Comparison of ENCODE assay signal across 2 cellular contexts in genomic region chr4:29278580-29278979, GRCh38.
TF ChIP-seq lines count a peak whose summit lies in the region.

No MANE protein-coding gene starts in this region.

TF ChIP-seq in GM23338, 12 proteins besides CTCF, POLR2A, EP300 and RAD21 (continued from another document):
- TF ChIP-seq ZNF462 (CRISPR knock-in tag; IDR thresholded peaks at IDR 0.05) (no peak), REST (IDR thresholded peaks at IDR 0.05; ENCODE audit: unreplicated experiment) (no peak), EZH2 (IDR thresholded peaks at IDR 0.05; ENCODE audit: low read depth, unreplicated experiment) (no peak), STAT1 (IDR thresholded peaks at IDR 0.05; ENCODE audit: unreplicated experiment) (no peak), JUNB (IDR thresholded peaks at IDR 0.05; ENCODE audit: unreplicated experiment) (no peak), EZH2phosphoT487 (IDR thresholded peaks at IDR 0.05; ENCODE audit: unreplicated experiment) (no peak), ZNF114 (CRISPR knock-in tag; IDR thresholded peaks at IDR 0.05) (no peak), NANOG (IDR thresholded peaks at IDR 0.05; ENCODE audit: borderline replicate concordance) (no peak), POLR2AphosphoS5 (IDR thresholded peaks at IDR 0.05; ENCODE audit: low read depth) (no peak)
TF ChIP-seq in GM23338: peak in this region for 0.

TF ChIP-seq in SK-N-SH, 30 proteins besides CTCF, POLR2A, EP300 and RAD21 (continued from another document):
- TF ChIP-seq, protein P1, sequence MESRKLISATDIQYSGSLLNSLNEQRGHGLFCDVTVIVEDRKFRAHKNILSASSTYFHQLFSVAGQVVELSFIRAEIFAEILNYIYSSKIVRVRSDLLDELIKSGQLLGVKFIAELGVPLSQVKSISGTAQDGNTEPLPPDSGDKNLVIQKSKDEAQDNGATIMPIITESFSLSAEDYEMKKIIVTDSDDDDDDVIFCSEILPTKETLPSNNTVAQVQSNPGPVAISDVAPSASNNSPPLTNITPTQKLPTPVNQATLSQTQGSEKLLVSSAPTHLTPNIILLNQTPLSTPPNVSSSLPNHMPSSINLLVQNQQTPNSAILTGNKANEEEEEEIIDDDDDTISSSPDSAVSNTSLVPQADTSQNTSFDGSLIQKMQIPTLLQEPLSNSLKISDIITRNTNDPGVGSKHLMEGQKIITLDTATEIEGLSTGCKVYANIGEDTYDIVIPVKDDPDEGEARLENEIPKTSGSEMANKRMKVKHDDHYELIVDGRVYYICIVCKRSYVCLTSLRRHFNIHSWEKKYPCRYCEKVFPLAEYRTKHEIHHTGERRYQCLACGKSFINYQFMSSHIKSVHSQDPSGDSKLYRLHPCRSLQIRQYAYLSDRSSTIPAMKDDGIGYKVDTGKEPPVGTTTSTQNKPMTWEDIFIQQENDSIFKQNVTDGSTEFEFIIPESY (IDR thresholded peaks at IDR 0.05; ENCODE audit: borderline replicate concordance, low read depth) = no peak
- no peak for TF ChIP-seq USF1 (IDR thresholded peaks at IDR 0.05; ENCODE audit: borderline replicate concordance, low read depth)
- no peak for TF ChIP-seq FOXJ3 (CRISPR knock-in tag; IDR thresholded peaks at IDR 0.05)
- no peak for TF ChIP-seq EZH2phosphoT487 (IDR thresholded peaks at IDR 0.05; ENCODE audit: borderline replicate concordance, low read depth)
- TF ChIP-seq, protein P2, sequence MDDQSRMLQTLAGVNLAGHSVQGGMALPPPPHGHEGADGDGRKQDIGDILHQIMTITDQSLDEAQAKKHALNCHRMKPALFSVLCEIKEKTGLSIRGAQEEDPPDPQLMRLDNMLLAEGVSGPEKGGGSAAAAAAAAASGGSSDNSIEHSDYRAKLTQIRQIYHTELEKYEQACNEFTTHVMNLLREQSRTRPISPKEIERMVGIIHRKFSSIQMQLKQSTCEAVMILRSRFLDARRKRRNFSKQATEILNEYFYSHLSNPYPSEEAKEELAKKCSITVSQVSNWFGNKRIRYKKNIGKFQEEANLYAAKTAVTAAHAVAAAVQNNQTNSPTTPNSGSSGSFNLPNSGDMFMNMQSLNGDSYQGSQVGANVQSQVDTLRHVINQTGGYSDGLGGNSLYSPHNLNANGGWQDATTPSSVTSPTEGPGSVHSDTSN (IDR thresholded peaks at IDR 0.05) = peak; percentile 29; the same call in 1 of the 2 replicates
- no peak for TF ChIP-seq MEF2A (IDR thresholded peaks at IDR 0.05; ENCODE audit: borderline replicate concordance, low read depth)
- no peak for TF ChIP-seq TAF1 (IDR thresholded peaks at IDR 0.05; ENCODE audit: borderline replicate concordance, low read depth, low read length)
- TF ChIP-seq TCF12 (IDR thresholded peaks at IDR 0.05) = peak; percentile 57
- no peak for TF ChIP-seq MXI1 (IDR thresholded peaks at IDR 0.05; ENCODE audit: low read depth, low read length)
- TF ChIP-seq GABPA (IDR thresholded peaks at IDR 0.05; ENCODE audit: low read depth) = no peak; the same call in 1 of the 2 replicates
- TF ChIP-seq SIN3A (IDR thresholded peaks at IDR 0.05; ENCODE audit: borderline replicate concordance, low read depth, low read length) = no peak
- TF ChIP-seq JUND (IDR thresholded peaks at IDR 0.05) = peak; percentile 67
- TF ChIP-seq IRF3 (IDR thresholded peaks at IDR 0.05; ENCODE audit: low read depth, low read length) = no peak
- TF ChIP-seq TEAD4 (IDR thresholded peaks at IDR 0.05; ENCODE audit: borderline replicate concordance, insufficient read depth) = peak; percentile 80
- no peak for TF ChIP-seq FOXM1 (IDR thresholded peaks at IDR 0.05; ENCODE audit: low read depth)
- TF ChIP-seq RCOR1 (IDR thresholded peaks at IDR 0.05; ENCODE audit: low read length) = no peak
- TF ChIP-seq REST (IDR thresholded peaks at IDR 0.05; ENCODE audit: low read depth, low read length) = no peak
